16 cellular contexts compared by ENCODE assay signal in the genomic region with DNA sequence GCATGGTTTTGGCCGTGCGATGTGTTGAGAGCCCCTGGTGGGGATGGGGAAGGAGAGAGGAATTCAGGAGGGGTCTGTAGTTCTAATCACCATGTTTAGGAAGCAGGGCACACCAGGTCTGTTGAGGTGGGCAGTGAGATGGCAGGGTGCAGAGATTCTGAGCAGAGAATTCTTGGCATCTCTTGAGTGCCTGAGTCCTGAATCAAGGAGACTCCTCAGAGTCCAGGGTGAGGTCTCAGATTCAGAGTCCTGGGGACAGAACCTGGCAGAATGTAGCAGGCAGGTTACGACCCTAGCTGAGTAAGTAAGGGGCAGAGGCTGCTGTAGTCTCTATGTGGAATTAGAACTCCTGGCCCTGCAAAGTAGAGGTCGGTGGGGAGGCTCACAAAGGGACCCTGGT. TPM values are rescaled to one million over a fixed set of nuclear protein-coding genes. Genes with fewer than 3 reads are reported as not detected.
A peak's percentile ranks its signal among the peaks of the same experiment; 100 is the strongest.
DNase-seq lines count a peak whose midpoint lies in the region; ATAC-seq and TF ChIP-seq lines count a peak whose summit lies in the region.
"Had no signal": no experiment of that assay in that cellular context is flagged by ENCODE, and none has a peak within 500 bp of the region (broad histone marks: within the 10 kb centered on the region; RNA-seq: fewer than 3 reads in every experiment).

No MANE protein-coding gene starts in this region.

- TF ChIP-seq POLR2A in upper lobe of left lung (IDR thresholded peaks at IDR 0.05): no peak

- no peaks in the 10 kb centered on the region for H3K27me3 ChIP-seq in SJCRH30
- H3K27me3 ChIP-seq in mammary epithelial cell (ENCODE audit: insufficient read depth, low read length): no peaks in the 10 kb centered on the region
- H3K27me3 ChIP-seq in upper lobe of left lung: no peaks in the 10 kb centered on the region
- H3K27me3 ChIP-seq: BLaER1 treated with 17β-estradiol and CSF1 and Interleukin-3, amounts not matched to agents 10 nM and 100 nM; MG63 had no signal

- ATAC-seq in upper lobe of left lung (ENCODE audit: low FRiP score in 2 of 2): peak in 1 of 2 donors; percentile 9
- ATAC-seq in GM21576 (IDR thresholded peaks at IDR 0.05; ENCODE audit: unreplicated experiment): no peak
- no peak for ATAC-seq in GM18520 (IDR thresholded peaks at IDR 0.05; ENCODE audit: unreplicated experiment)

- TSS peak; percentile 80 for BruUV-seq in mammary epithelial cell (replicated peaks; lab: Mats Ljungman, UMichigan)

- WGBS in mammary epithelial cell (ENCODE audit: low coverage, missing lambda C conversion rate): 14% methylated on average over 3 of the region's 4 CpGs
- WGBS in upper lobe of left lung, 2 donors: 57 to 60% methylated on average over 4 of the region's 4 CpGs

- peaks cover 6% of the 10 kb centered on the region for H3K36me3 ChIP-seq in SJCRH30
- H3K36me3 ChIP-seq in mammary epithelial cell (ENCODE audit: insufficient read depth, low read length): no peaks in the 10 kb centered on the region
- H3K36me3 ChIP-seq in upper lobe of left lung: no peaks in the 10 kb centered on the region
- H3K36me3 ChIP-seq: BLaER1 treated with 17β-estradiol and CSF1 and Interleukin-3, amounts not matched to agents 10 nM and 100 nM had no signal

- peaks cover 21% of the 10 kb centered on the region for H3K36me3 Mint-ChIP-seq in nephron (ENCODE audit: low read depth)

- DNase-seq in SJCRH30 (no peak), mammary epithelial cell (no peak), upper lobe of left lung (no peak)
- DNase-seq in activated naive CD4-positive, alpha-beta T cell treated with Interleukin-2 at 50 U/mL for 16 hours: no peak
- DNase-seq: activated CD4-positive, alpha-beta T cell treated with anti-CD3 and anti-CD28 coated beads, Interleukin-2, amount 10 ng/mL, durations not matched to agents 24 days and 14 days; DMS53; effector memory CD4-positive, alpha-beta T cell; hypothalamus; left cardiac atrium; MG63; NCI-H510A had no signal

- no peaks in the 10 kb centered on the region for H3K9me3 Mint-ChIP-seq in nephron
- H3K9me3 Mint-ChIP-seq: activated CD4-positive, alpha-beta T cell treated with anti-CD3 and anti-CD28 coated beads, Interleukin-2, amount 10 ng/mL, durations not matched to agents 24 days and 14 days; activated naive CD4-positive, alpha-beta T cell treated with anti-CD3 and anti-CD28 coated beads, Interleukin-2, amount 50 U/mL, for 24 hours had no signal

- H3K4me3 Mint-ChIP-seq in nephron: peak overlapping the region in 1 of 3 experiments; percentile 2
- H3K4me3 Mint-ChIP-seq: activated CD4-positive, alpha-beta T cell treated with anti-CD3 and anti-CD28 coated beads, Interleukin-2, amount 10 ng/mL, durations not matched to agents 24 days and 14 days; activated naive CD4-positive, alpha-beta T cell treated with anti-CD3 and anti-CD28 coated beads, Interleukin-2, amount 50 U/mL, for 24 hours had no signal

- no peaks in the 10 kb centered on the region for H3K27me3 Mint-ChIP-seq in nephron (ENCODE audit: low read depth)
- H3K27me3 Mint-ChIP-seq: activated naive CD4-positive, alpha-beta T cell treated with anti-CD3 and anti-CD28 coated beads, Interleukin-2, amount 50 U/mL, for 24 hours had no signal

- peaks cover 19% of the 10 kb centered on the region for H3K4me1 ChIP-seq in SJCRH30
- peaks cover 45% of the 10 kb centered on the region for H3K4me1 ChIP-seq in mammary epithelial cell (ENCODE audit: insufficient read depth, low read length)
- H3K4me1 ChIP-seq in upper lobe of left lung: peaks cover 7 to 17% (median 13%) of the 10 kb centered on the region in 4 donors
- H3K4me1 ChIP-seq: BLaER1 treated with 17β-estradiol and CSF1 and Interleukin-3, amounts not matched to agents 10 nM and 100 nM had no signal

- dilution Hi-C loops in mammary epithelial cell (cut with HindIII; ENCODE audit: low sequenced_read_pairs): loop anchor here (5.0 kb wide), 1 partner anchor 42 kb away; no protein-coding TSS in a partner anchor

- intact Hi-C loops in mammary epithelial cell (cut with micrococcal nuclease): no loop called here

- peak overlapping the region; percentile 23 for H2AFZ ChIP-seq in mammary epithelial cell (ENCODE audit: low read depth, low read length)

- peak overlapping the region; percentile 42 for H3K4me2 ChIP-seq in mammary epithelial cell (ENCODE audit: insufficient read depth, low read depth, low read length)
- H3K4me2 ChIP-seq: BLaER1 treated with 17β-estradiol and CSF1 and Interleukin-3, amounts not matched to agents 10 nM and 100 nM had no signal

- H3K9ac ChIP-seq in mammary epithelial cell (ENCODE audit: insufficient read depth, low read length): peak overlapping the region; percentile 38
- H3K9ac ChIP-seq: BLaER1 treated with 17β-estradiol and CSF1 and Interleukin-3, amounts not matched to agents 10 nM and 100 nM had no signal

- peaks cover 79% of the 10 kb centered on the region for H3K79me2 ChIP-seq in mammary epithelial cell (ENCODE audit: insufficient read depth, low read length)

- H3K27ac ChIP-seq in SJCRH30 (peak overlapping the region; percentile 37), mammary epithelial cell (ENCODE audit: insufficient read depth, low read depth, low read length) (peak overlapping the region; percentile 82), upper lobe of left lung (peak overlapping the region in 3 of 4 donors; percentile 5 to 41 (median 20))
- H3K27ac ChIP-seq: BLaER1 treated with 17β-estradiol and CSF1 and Interleukin-3, amounts not matched to agents 10 nM and 100 nM had no signal

- H3K4me3 ChIP-seq in SJCRH30 (no peak overlapping the region), mammary epithelial cell (replicated peaks in 1 of 3; ENCODE audit: insufficient read depth in 1 of 3, low read depth in 2 of 3, low read length in 3 of 3) (no peak overlapping the region), upper lobe of left lung (no peak overlapping the region)
- H3K4me3 ChIP-seq: BLaER1 treated with 17β-estradiol and CSF1 and Interleukin-3, amounts not matched to agents 10 nM and 100 nM; MG63 had no signal

- H3K4me1 Mint-ChIP-seq in nephron: peaks cover 57% of the 10 kb centered on the region
- H3K4me1 Mint-ChIP-seq: activated CD4-positive, alpha-beta T cell treated with anti-CD3 and anti-CD28 coated beads, Interleukin-2, amount 10 ng/mL, durations not matched to agents 24 days and 14 days; activated naive CD4-positive, alpha-beta T cell treated with anti-CD3 and anti-CD28 coated beads, Interleukin-2, amount 50 U/mL, for 24 hours had no signal

- TF ChIP-seq CTCF in mammary epithelial cell (conservative IDR thresholded peaks at IDR 0.05 in 1 of 2, IDR thresholded peaks at IDR 0.05 in 1 of 2; ENCODE audit: extremely low read depth in 1 of 2, insufficient read depth in 1 of 2, low read depth in 1 of 2, low read length in 2 of 2) (no peak), nephron (IDR thresholded peaks at IDR 0.05; ENCODE audit: unreplicated experiment in 3 of 3) (no peak), upper lobe of left lung (IDR thresholded peaks at IDR 0.05) (no peak)

- H3K27ac Mint-ChIP-seq in nephron: peak overlapping the region; percentile 58 to 73 (median 69)
- H3K27ac Mint-ChIP-seq: activated CD4-positive, alpha-beta T cell treated with anti-CD3 and anti-CD28 coated beads, Interleukin-2, amount 10 ng/mL, durations not matched to agents 24 days and 14 days; activated naive CD4-positive, alpha-beta T cell treated with anti-CD3 and anti-CD28 coated beads, Interleukin-2, amount 50 U/mL, for 24 hours had no signal

- no peaks in the 10 kb centered on the region for H4K20me1 ChIP-seq in mammary epithelial cell (ENCODE audit: insufficient read depth, low read length)
- H4K20me1 ChIP-seq: BLaER1 treated with 17β-estradiol and CSF1 and Interleukin-3, amounts not matched to agents 10 nM and 100 nM had no signal

- TF ChIP-seq EP300 in upper lobe of left lung (IDR thresholded peaks at IDR 0.05): no peak

- in situ Hi-C loops in mammary epithelial cell (cut with MboI; ENCODE audit: low sequenced_read_pairs in 2 of 2): no loop called here

- H3K9me3 ChIP-seq in SJCRH30 (replicated peaks) (peaks cover 7% of the 10 kb centered on the region; the same call in 1 of the 2 replicates), mammary epithelial cell (replicated peaks; ENCODE audit: insufficient read depth, low read length) (peaks cover 3% of the 10 kb centered on the region), upper lobe of left lung (no peaks in the 10 kb centered on the region)

- CTCF ChIA-PET in mammary epithelial cell (lab: Charles Lee; ENCODE audit: low non-redundant PET): interaction anchor here (0.6 to 1.0 kb wide), 2 partner anchors 59 to 501 kb away, joined by 3 to 5 read pairs; no protein-coding TSS in a partner anchor

RNA-seq across cellular contexts. Expression of gene PARVA, which starts 12.9 kb away (rescaled TPM):
- total RNA-seq in SJCRH30 (2014; rRNA removed; shearing (Covaris generic)): 43.9 and 45.0 TPM in 2 replicates
- 10 to 100 TPM; 57.7 to 59.6 TPM for total RNA-seq in mammary epithelial cell
- 26.6 TPM for polyA plus RNA-seq in mammary epithelial cell
- 31.9 TPM for polyA minus RNA-seq in mammary epithelial cell
- 10 to 100 TPM; 36.7 to 73.5 (median 58.0) TPM for total RNA-seq in upper lobe of left lung
- total RNA-seq: activated CD4-positive, alpha-beta T cell treated with anti-CD3 and anti-CD28 coated beads, Interleukin-2, amount 10 ng/mL, durations not matched to agents 24 days and 14 days had no signal

Comparison
In these comparisons a context has a peak if more than half of its experiments do, and no peak if none do; other contexts are left out.
1. H3K27ac ChIP-seq: peak in every context shown above with its lines; median percentile 82 in mammary epithelial cell; 37 in SJCRH30; 20 in upper lobe of left lung.